Comparison of ENCODE assay signal across 1 cellular context in genomic region chr1:229273507-229274232, GRCh38.
TF ChIP-seq lines count a peak whose summit lies in the region.

No MANE protein-coding gene starts in this region.

TF ChIP-seq in HepG2, 621 proteins besides CTCF, POLR2A, EP300 and RAD21 (continued from another document and continues in another):
- TF ChIP-seq SRSF9 (IDR thresholded peaks at IDR 0.05; ENCODE audit: borderline replicate concordance, insufficient read depth, low read depth, low read length, poor library complexity, severe bottlenecking) (no peak), PHF8 (CRISPR knock-in tag; IDR thresholded peaks at IDR 0.05) (peak; percentile 28; the same call in 1 of the 2 replicates), NR2F2 (IDR thresholded peaks at IDR 0.05; ENCODE audit: borderline replicate concordance, low read depth) (peak; percentile 68), ZNF737 (CRISPR knock-in tag; IDR thresholded peaks at IDR 0.05; ENCODE audit: borderline replicate concordance) (no peak), ZNF180 (CRISPR knock-in tag; IDR thresholded peaks at IDR 0.05; ENCODE audit: borderline replicate concordance, low read depth) (no peak), ZNF101 (CRISPR knock-in tag; IDR thresholded peaks at IDR 0.05; ENCODE audit: borderline replicate concordance, low read depth) (no peak), BCL6 (CRISPR knock-in tag; IDR thresholded peaks at IDR 0.05) (peak; percentile 94), SAFB2 (CRISPR knock-in tag; IDR thresholded peaks at IDR 0.05; ENCODE audit: borderline replicate concordance, low read depth) (no peak), NFATC3 (CRISPR knock-in tag; IDR thresholded peaks at IDR 0.05) (no peak), HES4 (CRISPR knock-in tag; IDR thresholded peaks at IDR 0.05; ENCODE audit: borderline replicate concordance) (no peak), PITX1 (CRISPR knock-in tag; IDR thresholded peaks at IDR 0.05) (peak; percentile 64; the same call in 1 of the 2 replicates), ATF4 (CRISPR knock-in tag; IDR thresholded peaks at IDR 0.05) (peak in 1 of 2 experiments; percentile 16; a peak in 1 of 4 replicates), RBM39 (IDR thresholded peaks at IDR 0.05; ENCODE audit: low read depth, low read length, poor library complexity, severe bottlenecking) (no peak), FOXP4 (CRISPR knock-in tag; IDR thresholded peaks at IDR 0.05) (peak; percentile 70; the same call in 1 of the 2 replicates), CREB3 (CRISPR knock-in tag; IDR thresholded peaks at IDR 0.05) (no peak), FOXA3 (CRISPR knock-in tag; IDR thresholded peaks at IDR 0.05) (peak; percentile 94), ZNF557 (CRISPR knock-in tag; IDR thresholded peaks at IDR 0.05) (no peak), ZNF224 (CRISPR knock-in tag; IDR thresholded peaks at IDR 0.05) (no peak), AKAP8 (CRISPR knock-in tag; IDR thresholded peaks at IDR 0.05) (no peak), SP5 (CRISPR knock-in tag; IDR thresholded peaks at IDR 0.05; ENCODE audit: borderline replicate concordance, low read depth) (peak; percentile 55; the same call in 1 of the 2 replicates), ZBTB8A (CRISPR knock-in tag; IDR thresholded peaks at IDR 0.05; ENCODE audit: borderline replicate concordance, low read depth) (no peak), ZNF446 (CRISPR knock-in tag; IDR thresholded peaks at IDR 0.05) (no peak), PCBP2 (optimal IDR thresholded peaks at IDR 0.05; ENCODE audit: low read depth, low read length, poor library complexity, severe bottlenecking) (no peak), POLR2AphosphoS5 (IDR thresholded peaks at IDR 0.05; ENCODE audit: low read depth, low read length) (peak; percentile 42; the same call in 1 of the 2 replicates), HNF1B (CRISPR knock-in tag; IDR thresholded peaks at IDR 0.05) (peak; percentile 35; the same call in 1 of the 2 replicates), ZBTB20 (CRISPR knock-in tag; IDR thresholded peaks at IDR 0.05; ENCODE audit: borderline replicate concordance, low read depth) (no peak), ZXDC (CRISPR knock-in tag; IDR thresholded peaks at IDR 0.05) (no peak), NFKBIZ (CRISPR knock-in tag; IDR thresholded peaks at IDR 0.05) (peak; percentile 43; the same call in 1 of the 2 replicates), ZNF605 (CRISPR knock-in tag; IDR thresholded peaks at IDR 0.05) (0 out of 2 replicates have a peak, but pooled peaks have one; percentile 54), ADNP (CRISPR knock-in tag; IDR thresholded peaks at IDR 0.05) (0 out of 2 replicates have a peak, but pooled peaks have one; percentile 33), JARID2 (CRISPR knock-in tag; IDR thresholded peaks at IDR 0.05; ENCODE audit: insufficient replicate concordance) (no peak), WIZ (CRISPR knock-in tag; IDR thresholded peaks at IDR 0.05) (no peak), ZNF232 (CRISPR knock-in tag; IDR thresholded peaks at IDR 0.05; ENCODE audit: borderline replicate concordance) (no peak), ZNF382 (CRISPR knock-in tag; IDR thresholded peaks at IDR 0.05; ENCODE audit: borderline replicate concordance) (no peak), SMAD9 (CRISPR knock-in tag; IDR thresholded peaks at IDR 0.05) (no peak), ZNF430 (CRISPR knock-in tag; IDR thresholded peaks at IDR 0.05) (no peak), ZFP37 (CRISPR knock-in tag; IDR thresholded peaks at IDR 0.05; ENCODE audit: borderline replicate concordance) (no peak), HIVEP1 (CRISPR knock-in tag; IDR thresholded peaks at IDR 0.05) (no peak), FOXK1 (CRISPR knock-in tag; IDR thresholded peaks at IDR 0.05; ENCODE audit: borderline replicate concordance, low read depth) (peak; percentile 85; the same call in 1 of the 2 replicates), RARA (CRISPR knock-in tag; IDR thresholded peaks at IDR 0.05) (peak; percentile 93), ZNF770 (CRISPR knock-in tag; IDR thresholded peaks at IDR 0.05) (peak; percentile 93), STAG1 (CRISPR knock-in tag; IDR thresholded peaks at IDR 0.05) (peak; percentile 2; the same call in 1 of the 2 replicates), CBX2 (IDR thresholded peaks at IDR 0.05; ENCODE audit: low read depth, low read length) (no peak), CBX2 (CRISPR knock-in tag; IDR thresholded peaks at IDR 0.05; ENCODE audit: low read depth) (no peak), ZNF580 (CRISPR knock-in tag; IDR thresholded peaks at IDR 0.05; ENCODE audit: borderline replicate concordance, low read depth) (no peak; the same call in 1 of the 2 replicates), ZSCAN31 (CRISPR knock-in tag; IDR thresholded peaks at IDR 0.05; ENCODE audit: low read depth) (0 out of 2 replicates have a peak, but pooled peaks have one; percentile 32), MTA1 (CRISPR knock-in tag; IDR thresholded peaks at IDR 0.05; ENCODE audit: borderline replicate concordance) (no peak), ZNF275 (CRISPR knock-in tag; IDR thresholded peaks at IDR 0.05; ENCODE audit: borderline replicate concordance) (no peak), NCOA2 (CRISPR knock-in tag; IDR thresholded peaks at IDR 0.05) (peak; percentile 90), DRAP1 (CRISPR knock-in tag; IDR thresholded peaks at IDR 0.05) (peak; percentile 44; the same call in 1 of the 2 replicates), ZNF574 (CRISPR knock-in tag; IDR thresholded peaks at IDR 0.05) (no peak), NCOR1 (IDR thresholded peaks at IDR 0.05; ENCODE audit: borderline replicate concordance, low read length) (peak; percentile 67; the same call in 1 of the 2 replicates), ZNF260 (CRISPR knock-in tag; IDR thresholded peaks at IDR 0.05; ENCODE audit: borderline replicate concordance, low read depth) (no peak), ZBTB21 (CRISPR knock-in tag; IDR thresholded peaks at IDR 0.05) (0 out of 2 replicates have a peak, but pooled peaks have one; percentile 36), MAFG (CRISPR knock-in tag; IDR thresholded peaks at IDR 0.05) (no peak), TBX2 (CRISPR knock-in tag; IDR thresholded peaks at IDR 0.05; ENCODE audit: borderline replicate concordance) (peak; percentile 55; the same call in 1 of the 2 replicates), ZNF335 (CRISPR knock-in tag; IDR thresholded peaks at IDR 0.05) (0 out of 2 replicates have a peak, but pooled peaks have one; percentile 29)
